Comparison of ENCODE assay signal across 21 cellular contexts in the genomic region with DNA sequence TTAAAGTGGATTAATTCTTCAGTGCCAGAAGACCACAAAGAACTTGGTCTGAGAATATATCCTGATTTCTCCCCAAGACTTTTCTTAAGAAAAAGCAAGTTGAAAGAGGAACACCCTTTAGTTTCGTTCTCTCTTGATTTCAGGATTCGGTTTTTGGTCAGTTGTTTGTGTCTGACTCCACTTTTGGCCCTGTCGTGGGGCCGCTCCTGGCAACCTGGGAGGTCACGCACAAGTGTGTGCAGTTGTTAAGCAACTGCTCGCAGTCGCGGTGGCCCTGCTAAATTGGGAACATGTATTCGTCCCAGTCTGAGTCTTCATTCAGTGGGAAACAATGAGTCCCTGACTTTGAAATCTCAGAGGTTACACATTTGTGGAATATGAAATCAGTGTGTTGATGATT.
DNase-seq lines count a peak whose midpoint lies in the region; ATAC-seq and TF ChIP-seq lines count a peak whose summit lies in the region.
"Had no signal": no experiment of that assay in that cellular context is flagged by ENCODE, and none has a peak within 500 bp of the region (broad histone marks: within the 10 kb centered on the region; RNA-seq: fewer than 3 reads in every experiment).

No MANE protein-coding gene starts in this region.

- H3K9me2 ChIP-seq in MM.1S (replicated peaks; ENCODE audit: insufficient read depth, low read length): no peaks in the 10 kb centered on the region

- H3K9ac ChIP-seq in MM.1S (ENCODE audit: low read length): no peak overlapping the region
- H3K9ac ChIP-seq: BLaER1 treated with 17β-estradiol and CSF1 and Interleukin-3, amounts not matched to agents 10 nM and 100 nM had no signal

- TF ChIP-seq CTCF in dorsolateral prefrontal cortex (IDR thresholded peaks at IDR 0.05 in 54 of 56, conservative IDR thresholded peaks at IDR 0.05 in 2 of 56; ENCODE audit: low read depth in 1 of 56, partially characterized antibody in 56 of 56) (no peak), MM.1S (IDR thresholded peaks at IDR 0.05; ENCODE audit: low read length) (no peak), adrenal gland (IDR thresholded peaks at IDR 0.05) (no peak)

- CTCF ChIA-PET in activated CD4-positive, alpha-beta T cell treated with anti-CD3 and anti-CD28 coated beads for 36 hours (lab: Charles Lee): no interaction called here

- peak; percentile 20 for DNase-seq in activated CD4-positive, alpha-beta T cell treated with anti-CD3 and anti-CD28 coated beads for 36 hours
- DNase-seq in activated CD4-positive, alpha-beta T cell treated with anti-CD3 and anti-CD28 coated beads for 4 hours: no peak
- peak in 8 of 10 donors; percentile 10 to 49 (median 30) for DNase-seq in dorsolateral prefrontal cortex
- DNase-seq in midbrain (lab: John Stamatoyannopoulos, UW): peak; percentile 51
- DNase-seq in MM.1S: no peak
- DNase-seq in adrenal gland: no peak
- no peak for DNase-seq in naive thymus-derived CD8-positive, alpha-beta T cell
- DNase-seq: central memory CD4-positive, alpha-beta T cell; DMS 273 treated with DMSO at 0.1 percent for 48 hours; H7; NCI-H1105; NCI-H2171; NCI-H774; occipital lobe; T-cell; WERI-Rb-1 had no signal

- H3K27ac ChIP-seq in dorsolateral prefrontal cortex (peak overlapping the region in 11 of 59 donors; percentile 11 to 55 (median 22)), MM.1S (ENCODE audit: low read length) (no peak overlapping the region), adrenal gland (no peak overlapping the region)
- H3K27ac ChIP-seq: BLaER1 treated with 17β-estradiol and CSF1 and Interleukin-3, amounts not matched to agents 10 nM and 100 nM; RWPE1; WERI-Rb-1 had no signal

- H3K4me3 Mint-ChIP-seq in activated CD4-positive, alpha-beta T cell treated with anti-CD3 and anti-CD28 coated beads for 36 hours: no peak overlapping the region
- no peak overlapping the region for H3K4me3 Mint-ChIP-seq in naive thymus-derived CD8-positive, alpha-beta T cell
- H3K4me3 Mint-ChIP-seq: activated T-helper 17 cell treated with anti-CD3 and anti-CD28 coated beads, Interleukin-2, amount 50 U/mL, for 72 hours; T-cell had no signal

- H3K27me3 ChIP-seq in dorsolateral prefrontal cortex (no peaks in the 10 kb centered on the region), MM.1S (replicated peaks; ENCODE audit: insufficient read depth, low read length) (no peaks in the 10 kb centered on the region), adrenal gland (no peaks in the 10 kb centered on the region)
- H3K27me3 ChIP-seq: BLaER1 treated with 17β-estradiol and CSF1 and Interleukin-3, amounts not matched to agents 10 nM and 100 nM had no signal

- H3K9me3 ChIP-seq in MM.1S (replicated peaks; ENCODE audit: insufficient read depth, low read length): no peaks in the 10 kb centered on the region
- H3K9me3 ChIP-seq in adrenal gland (replicated peaks in 1 of 3): no peaks in the 10 kb centered on the region

- POLR2A ChIA-PET in activated CD4-positive, alpha-beta T cell treated with anti-CD3 and anti-CD28 coated beads for 36 hours (lab: Charles Lee): no interaction called here
- POLR2A ChIA-PET in naive thymus-derived CD8-positive, alpha-beta T cell (lab: Charles Lee): no interaction called here

- no peak overlapping the region for H3K27ac Mint-ChIP-seq in activated CD4-positive, alpha-beta T cell treated with anti-CD3 and anti-CD28 coated beads for 36 hours
- H3K27ac Mint-ChIP-seq in naive thymus-derived CD8-positive, alpha-beta T cell: no peak overlapping the region
- H3K27ac Mint-ChIP-seq: activated T-helper 17 cell treated with anti-CD3 and anti-CD28 coated beads, Interleukin-2, amount 50 U/mL, for 72 hours; T-cell had no signal

- peaks cover 7% of the 10 kb centered on the region for H3K27me3 Mint-ChIP-seq in activated CD4-positive, alpha-beta T cell treated with anti-CD3 and anti-CD28 coated beads for 36 hours
- H3K27me3 Mint-ChIP-seq in naive thymus-derived CD8-positive, alpha-beta T cell: peaks cover 0 to 8% (median under 1%) of the 10 kb centered on the region in 5 donors
- H3K27me3 Mint-ChIP-seq: T-cell had no signal

- 74 to 87% (median 80%) methylated on average over 9 of the region's 9 CpGs for WGBS in adrenal gland, 4 donors

- H3K79me2 ChIP-seq in MM.1S (ENCODE audit: low read length): no peaks in the 10 kb centered on the region

- H3K9me3 Mint-ChIP-seq in activated CD4-positive, alpha-beta T cell treated with anti-CD3 and anti-CD28 coated beads for 36 hours (ENCODE audit: low read depth): peaks cover 11% of the 10 kb centered on the region
- H3K9me3 Mint-ChIP-seq in naive thymus-derived CD8-positive, alpha-beta T cell: peaks cover 0 to 11% (median 2%) of the 10 kb centered on the region in 9 donors

- no peak for ATAC-seq in activated CD4-positive, alpha-beta T cell treated with anti-CD3 and anti-CD28 coated beads for 36 hours
- ATAC-seq in GM18505 (IDR thresholded peaks at IDR 0.05; ENCODE audit: unreplicated experiment): no peak
- ATAC-seq in naive thymus-derived CD8-positive, alpha-beta T cell: no peak
- ATAC-seq: activated T-helper 17 cell treated with anti-CD3 and anti-CD28 coated beads, Interleukin-2, amount 50 U/mL, for 72 hours; T-cell had no signal

- intact Hi-C loops in activated CD4-positive, alpha-beta T cell treated with anti-CD3 and anti-CD28 coated beads for 36 hours (cut with DNase I, micrococcal nuclease): no loop called here
- intact Hi-C loops in dorsolateral prefrontal cortex (cut with DNase I): no loop called here
- intact Hi-C loops in adrenal gland (cut with DNase I): no loop called here

- no peak overlapping the region for H3K4me2 ChIP-seq in MM.1S (ENCODE audit: low read depth, low read length)
- H3K4me2 ChIP-seq: BLaER1 treated with 17β-estradiol and CSF1 and Interleukin-3, amounts not matched to agents 10 nM and 100 nM had no signal

- no peak overlapping the region for H2AFZ ChIP-seq in MM.1S (ENCODE audit: low read length)

- H3K4me3 ChIP-seq in dorsolateral prefrontal cortex (peak overlapping the region in 7 of 59 donors; percentile 10 to 30 (median 16)), MM.1S (ENCODE audit: low read length) (no peak overlapping the region), adrenal gland (no peak overlapping the region)
- H3K4me3 ChIP-seq: BLaER1 treated with 17β-estradiol and CSF1 and Interleukin-3, amounts not matched to agents 10 nM and 100 nM; skin epidermis had no signal

- no peak for TF ChIP-seq POLR2A in adrenal gland (IDR thresholded peaks at IDR 0.05)
- TF ChIP-seq POLR2A in GM18505 (IDR thresholded peaks at IDR 0.05; ENCODE audit: borderline replicate concordance, extremely low read depth, insufficient read depth, insufficient read length): no peak

- H4K20me1 ChIP-seq in MM.1S (ENCODE audit: insufficient read depth, low read length): no peaks in the 10 kb centered on the region
- H4K20me1 ChIP-seq: BLaER1 treated with 17β-estradiol and CSF1 and Interleukin-3, amounts not matched to agents 10 nM and 100 nM had no signal

- no peaks in the 10 kb centered on the region for H3K4me1 ChIP-seq in MM.1S (ENCODE audit: low read length)
- no peaks in the 10 kb centered on the region for H3K4me1 ChIP-seq in adrenal gland (replicated peaks in 1 of 2)

- H3K4me1 Mint-ChIP-seq in activated CD4-positive, alpha-beta T cell treated with anti-CD3 and anti-CD28 coated beads for 36 hours: peaks cover 3% of the 10 kb centered on the region
- H3K4me1 Mint-ChIP-seq in naive thymus-derived CD8-positive, alpha-beta T cell: no peaks in the 10 kb centered on the region
- H3K4me1 Mint-ChIP-seq: T-cell had no signal

- H3K36me3 Mint-ChIP-seq in activated CD4-positive, alpha-beta T cell treated with anti-CD3 and anti-CD28 coated beads for 36 hours (ENCODE audit: low read depth): no peaks in the 10 kb centered on the region
- no peaks in the 10 kb centered on the region for H3K36me3 Mint-ChIP-seq in naive thymus-derived CD8-positive, alpha-beta T cell
- H3K36me3 Mint-ChIP-seq: T-cell had no signal

- H3F3A ChIP-seq in MM.1S (ENCODE audit: insufficient read depth, low read length): no peaks in the 10 kb centered on the region

- no peaks in the 10 kb centered on the region for H3K36me3 ChIP-seq in MM.1S (replicated peaks; ENCODE audit: insufficient read depth, low read length)
- no peaks in the 10 kb centered on the region for H3K36me3 ChIP-seq in adrenal gland (replicated peaks in 1 of 2)
- H3K36me3 ChIP-seq: BLaER1 treated with 17β-estradiol and CSF1 and Interleukin-3, amounts not matched to agents 10 nM and 100 nM; WERI-Rb-1 had no signal

Comparison
In these comparisons a context has a peak if more than half of its experiments do, and no peak if none do; other contexts are left out.
1. DNase-seq: peak in activated CD4-positive, alpha-beta T cell treated with anti-CD3 and anti-CD28 coated beads for 36 hours (single experiment), dorsolateral prefrontal cortex (8 of 10) and midbrain (single experiment); none in activated CD4-positive, alpha-beta T cell treated with anti-CD3 and anti-CD28 coated beads for 4 hours (0 of 2), MM.1S (single experiment), adrenal gland (0 of 7) and naive thymus-derived CD8-positive, alpha-beta T cell (0 of 10).